10 cellular contexts compared by ENCODE assay signal in genomic region chr2:236178921-236179652, GRCh38. TPM values are rescaled to one million over a fixed set of nuclear protein-coding genes. Genes with fewer than 3 reads are reported as not detected.
DNase-seq lines count a peak whose midpoint lies in the region; ATAC-seq, FAIRE-seq and TF ChIP-seq lines count a peak whose summit lies in the region.
"Had no signal": no experiment of that assay in that cellular context is flagged by ENCODE, and none has a peak within 500 bp of the region (broad histone marks: within the 10 kb centered on the region; RNA-seq: fewer than 3 reads in every experiment).

No MANE protein-coding gene starts in this region.

- H4K8ac ChIP-seq in IMR-90 (ENCODE audit: low read depth in 2 of 2, low read length in 2 of 2), result no peak overlapping the region
- H4K8ac ChIP-seq in H1 (ENCODE audit: extremely low read depth, insufficient read depth, low read length), result no peak overlapping the region; the same call in 1 of the 2 replicates
- H4K8ac ChIP-seq in neuronal stem cell (ENCODE audit: low read depth, low read length), result no peak overlapping the region

- no peak overlapping the region for H2BK20ac ChIP-seq in IMR-90 (ENCODE audit: low read depth, low read length)
- no peak overlapping the region for H2BK20ac ChIP-seq in H1 (ENCODE audit: low read length)

- 4% methylated on average over 5 of the region's 38 CpGs; no CpG with 5 or more reads in 1 of the 2 experiments for WGBS in IMR-90 (ENCODE audit: extremely low coverage in 2 of 2, insufficient read length in 1 of 2), 2 experiments
- whole genome bisulfite sequencing in H1 (ENCODE audit: extremely low coverage in 1 of 2, insufficient coverage in 1 of 2, insufficient read length in 1 of 2, insufficient replicate concordance in 2 of 2, low coverage in 1 of 2, low lambda C conversion rate in 2 of 2, missing lambda C conversion rate in 1 of 2), 2 experiments, result 9% methylated on average over 30 of the region's 38 CpGs; no CpG with 5 or more reads in 1 of the 2 experiments
- WGBS in neuronal stem cell (ENCODE audit: extremely low coverage in 2 of 2, insufficient read length in 2 of 2, insufficient replicate concordance in 1 of 2), 2 donors, result no CpG with 5 or more reads among the region's 38 CpGs

- TF ChIP-seq EP300 in H1 (IDR thresholded peaks at IDR 0.05; ENCODE audit: borderline replicate concordance in 1 of 2, low read depth in 2 of 2, low read length in 2 of 2), result no peak

- TF ChIP-seq POLR2A in IMR-90 (IDR thresholded peaks at IDR 0.05; ENCODE audit: low read depth, low read length) (no peak), H1 (IDR thresholded peaks at IDR 0.05; ENCODE audit: control extremely low read depth in 1 of 2, low read depth in 2 of 2, low read length in 2 of 2) (no peak)

- H2BK120ac ChIP-seq in IMR-90 (ENCODE audit: low read depth, low read length) (0 out of 2 replicates have a peak overlapping the region, but pooled peaks have one; percentile 8), H1 (replicated peaks; ENCODE audit: low read depth, low read length) (no peak overlapping the region), neuronal stem cell (ENCODE audit: low read depth, low read length) (no peak overlapping the region)

- no peaks in the 10 kb centered on the region for H3K9me1 ChIP-seq in IMR-90 (ENCODE audit: insufficient read depth, low read length)

- H2BK12ac ChIP-seq in H1 (ENCODE audit: low read depth, low read length), result no peak overlapping the region
- H2BK12ac ChIP-seq in neuronal stem cell (ENCODE audit: low read length), result no peak overlapping the region

- no peaks in the 10 kb centered on the region for H3K36me3 Mint-ChIP-seq in activated CD8-positive, alpha-beta T cell treated with anti-CD3 and anti-CD28 coated beads, Interleukin-2, amount 10 ng/mL, durations not matched to agents 7 days and 5 days (ENCODE audit: low read depth)
- H3K36me3 Mint-ChIP-seq: activated naive CD8-positive, alpha-beta T cell treated with anti-CD3 and anti-CD28 coated beads, Interleukin-2, amount 10 ng/mL, durations not matched to agents 7 days and 5 days had no signal

- peak overlapping the region; percentile 29; the same call in 1 of the 2 replicates for H3K9ac ChIP-seq in IMR-90 (ENCODE audit: low read depth, low read length)
- no peak overlapping the region for H3K9ac ChIP-seq in H1 (replicated peaks in 1 of 4; ENCODE audit: extremely low read depth in 1 of 4, low read depth in 3 of 4, low read length in 3 of 4)
- H3K9ac ChIP-seq in neuronal stem cell (ENCODE audit: low read depth, low read length, poor library complexity), result peak overlapping the region; percentile 45

- intact Hi-C loops in IMR-90 (cut with micrococcal nuclease), result loop anchor here (10.0 kb wide), 1 partner anchor 234 kb away; no protein-coding TSS in a partner anchor

- peaks cover 51% of the 10 kb centered on the region for H3K27me3 Mint-ChIP-seq in activated CD8-positive, alpha-beta T cell treated with anti-CD3 and anti-CD28 coated beads, Interleukin-2, amount 10 ng/mL, durations not matched to agents 7 days and 5 days (ENCODE audit: low read depth)

- H3K27ac ChIP-seq in IMR-90 (ENCODE audit: insufficient read depth, low read length) (no peak overlapping the region; the same call in 1 of the 2 replicates), H1 (ENCODE audit: low read depth, low read length) (no peak overlapping the region), neuronal stem cell (replicated peaks; ENCODE audit: low read length) (no peak overlapping the region)

- H3K27ac Mint-ChIP-seq in activated CD8-positive, alpha-beta T cell treated with anti-CD3 and anti-CD28 coated beads, Interleukin-2, amount 10 ng/mL, durations not matched to agents 7 days and 5 days, result no peak overlapping the region
- H3K27ac Mint-ChIP-seq: activated naive CD8-positive, alpha-beta T cell treated with anti-CD3 and anti-CD28 coated beads, Interleukin-2, amount 10 ng/mL, durations not matched to agents 7 days and 5 days had no signal

- H4K5ac ChIP-seq in IMR-90 (ENCODE audit: low read depth, low read length), result no peak overlapping the region
- H4K5ac ChIP-seq in H1 (ENCODE audit: insufficient read length, low read depth, low read length), result no peak overlapping the region

- H3K4me1 ChIP-seq in IMR-90 (ENCODE audit: control insufficient read depth, insufficient read depth, low read length) (peaks cover 6% of the 10 kb centered on the region), H1 (replicated peaks in 1 of 4; ENCODE audit: control insufficient read depth in 3 of 4, insufficient read depth in 4 of 4, low read length in 3 of 4) (peaks cover 8 to 20% (median 9%) of the 10 kb centered on the region in 4 experiments), neuronal stem cell (ENCODE audit: control insufficient read depth in 2 of 2, insufficient read depth in 1 of 2, low read depth in 1 of 2, low read length in 2 of 2) (peaks cover 0 to 16% of the 10 kb centered on the region in 2 donors)

- H2AK5ac ChIP-seq in IMR-90 (ENCODE audit: low read depth, low read length), result no peak overlapping the region
- H2AK5ac ChIP-seq in H1 (ENCODE audit: low read depth, low read length), result no peak overlapping the region
- H2AK5ac ChIP-seq in neuronal stem cell (ENCODE audit: low read depth, low read length), result peak overlapping the region; percentile 9

- H3K79me2 ChIP-seq in H1 (ENCODE audit: control insufficient read depth in 1 of 2, insufficient read depth in 2 of 2, low read length in 2 of 2), result no peaks in the 10 kb centered on the region

- H3K23me2 ChIP-seq in H1 (ENCODE audit: low read depth, low read length), result peaks cover 8% of the 10 kb centered on the region; the same call in 1 of the 2 replicates

- FAIRE-seq in H1 (lab: Jason Lieb, UNC), result no peak

- H3K4ac ChIP-seq in IMR-90 (ENCODE audit: low read depth, low read length), result no peak overlapping the region
- no peak overlapping the region for H3K4ac ChIP-seq in H1 (replicated peaks; ENCODE audit: insufficient read length, low read depth, low read length)
- H3K4ac ChIP-seq in neuronal stem cell (ENCODE audit: low read length), result no peak overlapping the region

- H3K4me3 ChIP-seq in IMR-90 (ENCODE audit: insufficient read depth, low read depth, low read length) (peak overlapping the region; percentile 4), H1 (ENCODE audit: extremely low read depth in 1 of 4, insufficient read depth in 2 of 4, low read depth in 3 of 4, low read length in 4 of 4) (peak overlapping the region; percentile 17 to 59 (median 30); a peak in 6 of 8 replicates), neuronal stem cell (ENCODE audit: low read length in 2 of 2) (peak overlapping the region in 1 of 2 donors; percentile 66)

- ATAC-seq in IMR-90 (ENCODE audit: low read depth), result peak; percentile 6
- ATAC-seq in HG03571 (IDR thresholded peaks at IDR 0.05; ENCODE audit: unreplicated experiment), result no peak
- no peak for ATAC-seq in activated CD8-positive, alpha-beta T cell treated with anti-CD3 and anti-CD28 coated beads, Interleukin-2, amount 10 ng/mL, durations not matched to agents 7 days and 5 days

- H3K4me1 Mint-ChIP-seq in activated CD8-positive, alpha-beta T cell treated with anti-CD3 and anti-CD28 coated beads, Interleukin-2, amount 10 ng/mL, durations not matched to agents 7 days and 5 days (ENCODE audit: low read depth), result peaks cover 4% of the 10 kb centered on the region

- H4K20me1 ChIP-seq in IMR-90 (ENCODE audit: insufficient read depth, low read length), result no peaks in the 10 kb centered on the region
- peaks cover 0 to 8% of the 10 kb centered on the region in 2 experiments for H4K20me1 ChIP-seq in H1 (replicated peaks in 1 of 2; ENCODE audit: control insufficient read depth in 1 of 2, insufficient read depth in 2 of 2, low read length in 2 of 2)

- dilution Hi-C loops in IMR-90 (cut with HindIII; ENCODE audit: low sequenced_read_pairs, unreplicated experiment), result loop anchor here (25.0 kb wide), 1 partner anchor 392 kb away; no protein-coding TSS in a partner anchor

- TF ChIP-seq RAD21 in IMR-90 (IDR thresholded peaks at IDR 0.05; ENCODE audit: low read length), result no peak
- TF ChIP-seq RAD21 in H1 (IDR thresholded peaks at IDR 0.05 in 1 of 2, conservative IDR thresholded peaks at IDR 0.05 in 1 of 2; ENCODE audit: low read depth in 2 of 2, low read length in 2 of 2), result no peak

- H3K4me3 Mint-ChIP-seq in activated CD8-positive, alpha-beta T cell treated with anti-CD3 and anti-CD28 coated beads, Interleukin-2, amount 10 ng/mL, durations not matched to agents 7 days and 5 days, result no peak overlapping the region
- H3K4me3 Mint-ChIP-seq: T-helper 1 cell treated with Interleukin-12 subunit alpha and Interleukin-12 subunit beta and Interleukin-4 antibody, amounts not matched to agents 30 μg/mL and 1 μg/mL, for 36 hours had no signal

- no peak overlapping the region for H3K23ac ChIP-seq in IMR-90 (ENCODE audit: low read depth, low read length)
- no peak overlapping the region for H3K23ac ChIP-seq in H1 (ENCODE audit: insufficient read length)
- H3K23ac ChIP-seq in neuronal stem cell (ENCODE audit: low read depth, low read length, poor library complexity), result peak overlapping the region; percentile 10

- in situ Hi-C loops in IMR-90 (cut with MboI; ENCODE audit: low sequenced_read_pairs), result loop anchor here (5.0 kb wide), 1 partner anchor 412 kb away; no protein-coding TSS in a partner anchor

- H2BK5ac ChIP-seq in IMR-90 (ENCODE audit: low read depth, low read length, poor library complexity, severe bottlenecking), result peak overlapping the region; percentile 18
- no peak overlapping the region for H2BK5ac ChIP-seq in H1 (ENCODE audit: low read depth, low read length)
- no peak overlapping the region for H2BK5ac ChIP-seq in neuronal stem cell (ENCODE audit: low read length)

- DNase-seq in EH (ENCODE audit: low read depth) (peak; percentile 67), IMR-90 (no peak), H1 (ENCODE audit: low read depth in 1 of 2, low spot score in 2 of 2) (no peak), neuronal stem cell (ENCODE audit: low spot score) (peak; percentile 15), COR-L47 (lab: John Stamatoyannopoulos, UW) (no peak), inferior parietal cortex (ENCODE audit: extremely low spot score) (no peak)
- no peak for DNase-seq in activated CD8-positive, alpha-beta T cell treated with anti-CD3 and anti-CD28 coated beads, Interleukin-2, amount 10 ng/mL, durations not matched to agents 7 days and 5 days
- DNase-seq: activated naive CD8-positive, alpha-beta T cell treated with anti-CD3 and anti-CD28 coated beads, Interleukin-2, amount 10 ng/mL, durations not matched to agents 7 days and 5 days had no signal

- no peaks in the 10 kb centered on the region for H3K9me3 Mint-ChIP-seq in activated CD8-positive, alpha-beta T cell treated with anti-CD3 and anti-CD28 coated beads, Interleukin-2, amount 10 ng/mL, durations not matched to agents 7 days and 5 days (ENCODE audit: insufficient read depth)
- H3K9me3 Mint-ChIP-seq: activated naive CD8-positive, alpha-beta T cell treated with anti-CD3 and anti-CD28 coated beads, Interleukin-2, amount 10 ng/mL, durations not matched to agents 7 days and 5 days; T-helper 1 cell treated with Interleukin-12 subunit alpha and Interleukin-12 subunit beta and Interleukin-4 antibody, amounts not matched to agents 30 μg/mL and 1 μg/mL, for 36 hours had no signal

- H3K56ac ChIP-seq in IMR-90 (ENCODE audit: extremely low read depth, insufficient read depth, low read length) (no peak overlapping the region), H1 (replicated peaks; ENCODE audit: insufficient read length, low read depth, low read length) (no peak overlapping the region)

- H3K18ac ChIP-seq in IMR-90 (ENCODE audit: low read depth, low read length) (no peak overlapping the region), H1 (ENCODE audit: extremely low read depth, low read length) (no peak overlapping the region; the same call in 1 of the 2 replicates), neuronal stem cell (ENCODE audit: low read length) (peak overlapping the region; percentile 86)

- H3K36me3 ChIP-seq in IMR-90 (ENCODE audit: control insufficient read depth, insufficient read depth, low read length) (no peaks in the 10 kb centered on the region), H1 (ENCODE audit: control insufficient read depth in 2 of 4, insufficient read depth in 4 of 4, low read length in 3 of 4) (no peaks in the 10 kb centered on the region), neuronal stem cell (replicated peaks in 1 of 2; ENCODE audit: control insufficient read depth in 2 of 2, insufficient read depth in 2 of 2, low read length in 2 of 2) (no peaks in the 10 kb centered on the region)

- no TSS peak for BruUV-seq in IMR-90 (replicated peaks; lab: Mats Ljungman, UMichigan)

- CTCF ChIA-PET in IMR-90 (lab: Yijun Ruan, JAX), result interaction anchor here (0.6 to 3.0 kb wide), 4 partner anchors 16 to 400 kb away, joined by 3 to 32 read pairs (median 7); no protein-coding TSS in a partner anchor
- CTCF ChIA-PET in H1 (lab: Charles Lee; ENCODE audit: partially characterized antibody), result interaction anchor here (0.7 to 9.4 kb wide), 27 partner anchors 8 to 489 kb away, joined by 3 to 87 read pairs (median 6); partner anchors contain the start of gene GBX2
- CTCF ChIA-PET in activated CD8-positive, alpha-beta T cell treated with anti-CD3 and anti-CD28 coated beads, Interleukin-2, amount 10 ng/mL, durations not matched to agents 7 days and 5 days (lab: Charles Lee), result interaction anchor here (2.3 to 7.2 kb wide), 2 partner anchors 9 to 399 kb away, joined by 19 to 48 read pairs; no protein-coding TSS in a partner anchor

- POLR2A ChIA-PET in IMR-90 (lab: Charles Lee; ENCODE audit: unreplicated experiment) (no interaction called here), H1 (lab: Charles Lee; ENCODE audit: partially characterized antibody) (interaction anchor here (0.6 to 1.8 kb wide), 2 partner anchors 10 to 534 kb away, joined by 3 to 7 read pairs; partner anchors contain the start of gene GBX2)
- POLR2A ChIA-PET in activated CD8-positive, alpha-beta T cell treated with anti-CD3 and anti-CD28 coated beads, Interleukin-2, amount 10 ng/mL, durations not matched to agents 7 days and 5 days (lab: Charles Lee), result no interaction called here

- TF ChIP-seq CTCF in IMR-90 (conservative IDR thresholded peaks at IDR 0.05; ENCODE audit: low read depth, low read length) (no peak), H1 (IDR thresholded peaks at IDR 0.05; ENCODE audit: control extremely low read depth in 1 of 3, insufficient read depth in 1 of 3, low read depth in 1 of 3, low read length in 3 of 3) (no peak)

- H2BK15ac ChIP-seq in IMR-90 (ENCODE audit: low read depth, low read length) (no peak overlapping the region), H1 (ENCODE audit: low read length) (no peak overlapping the region), neuronal stem cell (ENCODE audit: low read length) (no peak overlapping the region)

- H3K14ac ChIP-seq in IMR-90 (replicated peaks; ENCODE audit: low read depth, low read length) (no peak overlapping the region), H1 (ENCODE audit: insufficient read length) (no peak overlapping the region), neuronal stem cell (ENCODE audit: low read length) (no peak overlapping the region)

- peak overlapping the region; percentile 66 for H2AFZ ChIP-seq in IMR-90 (replicated peaks; ENCODE audit: low read length, poor library complexity)
- H2AFZ ChIP-seq in H1 (ENCODE audit: low read length), result no peak overlapping the region
- H2AFZ ChIP-seq in neuronal stem cell (ENCODE audit: low read length), result no peak overlapping the region

- H3K4me2 ChIP-seq in IMR-90 (ENCODE audit: low read depth, low read length) (peak overlapping the region; percentile 62), H1 (ENCODE audit: insufficient read depth in 1 of 2, low read depth in 2 of 2, low read length in 2 of 2) (peak overlapping the region; percentile 64 to 81), neuronal stem cell (ENCODE audit: insufficient read depth, low read length, poor library complexity, severe bottlenecking) (peak overlapping the region; percentile 65)

- no peak overlapping the region for H2AK9ac ChIP-seq in IMR-90 (replicated peaks; ENCODE audit: low read depth, low read length, poor library complexity)

- H4K91ac ChIP-seq in IMR-90 (ENCODE audit: insufficient read depth, low read depth, low read length) (no peak overlapping the region), H1 (replicated peaks; ENCODE audit: insufficient read length, low read length) (no peak overlapping the region), neuronal stem cell (ENCODE audit: low read depth, low read length, poor library complexity) (no peak overlapping the region)

- H3K79me1 ChIP-seq in IMR-90 (ENCODE audit: low read depth in 1 of 2, low read length in 2 of 2) (no peaks in the 10 kb centered on the region), H1 (ENCODE audit: low read depth, low read length) (no peaks in the 10 kb centered on the region), neuronal stem cell (ENCODE audit: low read depth, low read length) (no peaks in the 10 kb centered on the region)

- H3K9me3 ChIP-seq in IMR-90 (ENCODE audit: control insufficient read depth, insufficient read depth, low read length), result no peaks in the 10 kb centered on the region
- no peaks in the 10 kb centered on the region for H3K9me3 ChIP-seq in H1 (ENCODE audit: insufficient read depth in 2 of 2, low read depth in 1 of 2, low read length in 1 of 2)
- peaks cover 0 to 5% of the 10 kb centered on the region in 2 donors for H3K9me3 ChIP-seq in neuronal stem cell (replicated peaks in 1 of 2; ENCODE audit: control insufficient read depth in 2 of 2, insufficient read depth in 1 of 2, low read depth in 1 of 2, low read length in 2 of 2)

- H3K27me3 ChIP-seq in IMR-90 (ENCODE audit: control insufficient read depth, insufficient read depth, low read length), result peaks cover 19% of the 10 kb centered on the region
- H3K27me3 ChIP-seq in H1 (replicated peaks in 1 of 4; ENCODE audit: control insufficient read depth in 3 of 4, extremely low read depth in 1 of 4, insufficient read depth in 3 of 4, low read length in 3 of 4), result peaks cover 32 to 58% (median 49%) of the 10 kb centered on the region in 4 experiments
- peaks cover 0 to 53% (median 11%) of the 10 kb centered on the region in 3 experiments for H3K27me3 ChIP-seq in neuronal stem cell (ENCODE audit: control insufficient read depth in 3 of 3, insufficient read depth in 3 of 3, low read depth in 1 of 3, low read length in 3 of 3)

RNA-seq across cellular contexts. Expression of gene GBX2, which starts 10.9 kb away (rescaled TPM):
- total RNA-seq in IMR-90 (2012; rRNA removed), result not detected in 2 replicates
- polyA plus RNA-seq in IMR-90 (2012; rRNA removed) (0.10 TPM in 1 of 2 replicates, not detected in the other), H1 (2011; rRNA removed) (0.38 and 0.64 TPM in 2 replicates)
- 0.04 and 0.09 TPM in 2 replicates for polyA plus RNA-seq in IMR-90 (2012; cell fraction: cytosol; rRNA removed)
- polyA plus RNA-seq in IMR-90 (2012; cell fraction: nucleus; rRNA removed; ENCODE audit: low replicate concordance), result 0.06 and 0.11 TPM in 2 replicates
- 0.89 and 1.2 TPM in 2 replicates for total RNA-seq in H1 (2021; fragmentation: NEBNext Ultra II Directional; extraction: Animal tissue kit (Norgen Biotek cat#: 25700))
- 0.54 TPM for polyA plus RNA-seq in H1 (2011; cell fraction: cytosol; rRNA removed)
- polyA plus RNA-seq in H1 (2011; cell fraction: nucleus; rRNA removed), result 0.74 TPM
- 0.53 to 0.94 TPM (median 0.74 TPM) in 4 replicates for polyA plus RNA-seq in H1 (2012, experiment 1 of 2)
- polyA plus RNA-seq in H1 (2012, experiment 2 of 2), result 0.68 TPM
- 1.9 TPM for polyA plus RNA-seq in H1 (2013, experiment 1 of 2)
- 1.9 TPM for polyA plus RNA-seq in H1 (2013, experiment 2 of 2)
- 0.24 and 0.32 TPM in 2 replicates for polyA minus RNA-seq in H1 (2011; rRNA and poly(A)+ RNA removed)
- polyA minus RNA-seq in H1 (2011; cell fraction: cytosol; rRNA and poly(A)+ RNA removed), result 0.88 TPM
- 1.9 TPM for polyA minus RNA-seq in H1 (2011; cell fraction: nucleus; rRNA and poly(A)+ RNA removed)
- 0.24 TPM for polyA plus RNA-seq in neuronal stem cell (2013, experiment 1 of 2)
- 0.37 TPM for polyA plus RNA-seq in neuronal stem cell (2013, experiment 2 of 2)
- total RNA-seq in activated CD8-positive, alpha-beta T cell treated with anti-CD3 and anti-CD28 coated beads, Interleukin-2, amount 10 ng/mL, durations not matched to agents 7 days and 5 days, result not detected
- total RNA-seq: activated naive CD8-positive, alpha-beta T cell treated with anti-CD3 and anti-CD28 coated beads, Interleukin-2, amount 10 ng/mL, durations not matched to agents 7 days and 5 days had no signal

Comparison
In these comparisons a context has a peak if more than half of its experiments do, and no peak if none do; other contexts are left out.
1. DNase-seq: peak in EH (single experiment) and neuronal stem cell (single experiment); none in IMR-90 (single experiment), H1 (0 of 2), COR-L47 (single experiment), inferior parietal cortex (single experiment) and activated CD8-positive, alpha-beta T cell treated with anti-CD3 and anti-CD28 coated beads, Interleukin-2, amount 10 ng/mL, durations not matched to agents 7 days and 5 days (single experiment).
2. H3K9ac ChIP-seq: peak in IMR-90 (single experiment) and neuronal stem cell (single experiment); none in H1 (0 of 4).
3. Peak in every context shown above with its lines, with median percentiles within 50 percentile points of each other: H3K4me2 ChIP-seq.